In genomic region chr9:99259231-99259918, GRCh38 we compare ENCODE assay signal across 9 cellular contexts. TPM values are rescaled to one million over a fixed set of nuclear protein-coding genes. Genes with fewer than 3 reads are reported as not detected.
DNase-seq lines count a peak whose midpoint lies in the region; ATAC-seq, FAIRE-seq and TF ChIP-seq lines count a peak whose summit lies in the region.
"Had no signal": no experiment of that assay in that cellular context is flagged by ENCODE, and none has a peak within 500 bp of the region (broad histone marks: within the 10 kb centered on the region; RNA-seq: fewer than 3 reads in every experiment).

No MANE protein-coding gene starts in this region.

- intact Hi-C loops in left cardiac atrium (cut with DNase I) = no loop called here
- intact Hi-C loops in prostate gland (cut with DNase I) = loop anchor here (10.0 kb wide), 1 partner anchor 565 kb away; the partner anchor contains the start of gene NR4A3

- peak overlapping the region; percentile 17 to 22 for H3K4me3 ChIP-seq in prostate gland
- H3K4me3 ChIP-seq: PC-9 had no signal

- no peaks in the 10 kb centered on the region for H3K9me3 ChIP-seq in prostate gland

- H3K4me1 ChIP-seq in prostate gland (replicated peaks) = no peaks in the 10 kb centered on the region

- peak; percentile 45 for FAIRE-seq in GM19239 (lab: Jason Lieb, UNC)

- TF ChIP-seq CTCF in prostate gland (IDR thresholded peaks at IDR 0.05) = no peak

- H3K4me1 Mint-ChIP-seq in activated naive CD8-positive, alpha-beta T cell treated with anti-CD3 and anti-CD28 coated beads, Interleukin-2, amount 50 U/mL, for 24 hours = peaks cover 47% of the 10 kb centered on the region

- H3K27ac Mint-ChIP-seq in activated naive CD8-positive, alpha-beta T cell treated with anti-CD3 and anti-CD28 coated beads, Interleukin-2, amount 50 U/mL, for 24 hours = peak overlapping the region; percentile 31

- TF ChIP-seq POLR2A in prostate gland (IDR thresholded peaks at IDR 0.05) = peak; percentile 21

- no peaks in the 10 kb centered on the region for H3K27me3 ChIP-seq in prostate gland (replicated peaks; ENCODE audit: insufficient read depth)

- no peaks in the 10 kb centered on the region for H3K9me3 Mint-ChIP-seq in activated naive CD8-positive, alpha-beta T cell treated with anti-CD3 and anti-CD28 coated beads, Interleukin-2, amount 50 U/mL, for 24 hours

- DNase-seq in GM19239 (ENCODE audit: insufficient read length, low spot score) = no peak
- peak; percentile 25 for DNase-seq in NCI-H774 (lab: John Stamatoyannopoulos, UW)
- peak; percentile 39 for DNase-seq in activated naive CD8-positive, alpha-beta T cell treated with anti-CD3 and anti-CD28 coated beads, Interleukin-2, amount 50 U/mL, for 24 hours
- peak; percentile 90 for DNase-seq in left cardiac atrium
- peak; percentile 57 for DNase-seq in prostate gland (ENCODE audit: low spot score)
- DNase-seq in NCI-H345 treated with DMSO at 0.1 percent for 48 hours (lab: John Stamatoyannopoulos, UW; ENCODE audit: unreplicated experiment) = no peak

- H3K4me3 Mint-ChIP-seq in activated naive CD8-positive, alpha-beta T cell treated with anti-CD3 and anti-CD28 coated beads, Interleukin-2, amount 50 U/mL, for 24 hours = no peak overlapping the region

- H3K27ac ChIP-seq in prostate gland = peak overlapping the region; percentile 25 to 56
- H3K27ac ChIP-seq: PC-9 had no signal

- 2% methylated on average over 27 of the region's 27 CpGs for WGBS in prostate gland

- H3K36me3 ChIP-seq in prostate gland = no peaks in the 10 kb centered on the region

- peaks cover 18% of the 10 kb centered on the region for H3K27me3 Mint-ChIP-seq in activated naive CD8-positive, alpha-beta T cell treated with anti-CD3 and anti-CD28 coated beads, Interleukin-2, amount 50 U/mL, for 24 hours

- H3K36me3 Mint-ChIP-seq in activated naive CD8-positive, alpha-beta T cell treated with anti-CD3 and anti-CD28 coated beads, Interleukin-2, amount 50 U/mL, for 24 hours (ENCODE audit: low read depth) = no peaks in the 10 kb centered on the region

- peak; percentile 85 for ATAC-seq in activated naive CD8-positive, alpha-beta T cell treated with anti-CD3 and anti-CD28 coated beads, Interleukin-2, amount 50 U/mL, for 24 hours
- peak; percentile 95 to 96 for ATAC-seq in left cardiac atrium
- ATAC-seq in GM21786 (IDR thresholded peaks at IDR 0.05; ENCODE audit: unreplicated experiment) = no peak
- no peak for ATAC-seq in HG03025 (IDR thresholded peaks at IDR 0.05; ENCODE audit: low FRiP score, unreplicated experiment)

RNA-seq across cellular contexts. Expression of gene SEC61B, which starts 37.3 kb away (rescaled TPM):
- total RNA-seq in left cardiac atrium (10 to 100 TPM; 60.4 to 77.8 TPM), prostate gland (100 to 1,000 TPM in 1 of 2 donors, 10 to 100 TPM in 1; 67.7 to 126 TPM)

RNA-seq across cellular contexts. Expression of gene ALG2, which starts 37.6 kb away (rescaled TPM):
- total RNA-seq in left cardiac atrium (10 to 100 TPM; 15.1 to 29.3 TPM), prostate gland (10 to 100 TPM; 47.0 to 64.4 TPM)

Comparison
In these comparisons a context has a peak if more than half of its experiments do, and no peak if none do; other contexts are left out.
1. DNase-seq: peak in NCI-H774 (single experiment), activated naive CD8-positive, alpha-beta T cell treated with anti-CD3 and anti-CD28 coated beads, Interleukin-2, amount 50 U/mL, for 24 hours (single experiment), left cardiac atrium (single experiment) and prostate gland (single experiment); none in GM19239 (single experiment) and NCI-H345 treated with DMSO at 0.1 percent for 48 hours (single experiment).
2. ATAC-seq: peak in activated naive CD8-positive, alpha-beta T cell treated with anti-CD3 and anti-CD28 coated beads, Interleukin-2, amount 50 U/mL, for 24 hours (single experiment) and left cardiac atrium (2 of 2); none in GM21786 (single experiment) and HG03025 (single experiment).